ENCODE assay signal across 1 cellular context in genomic region chr11:34065505-34066203, GRCh38.
A peak's percentile ranks its signal among the peaks of the same experiment; 100 is the strongest.
TF ChIP-seq lines count a peak whose summit lies in the region.

No MANE protein-coding gene starts in this region.

TF ChIP-seq in GM12878, 131 proteins besides CTCF, POLR2A, EP300 and RAD21:
- TF ChIP-seq ZBTB33 (IDR thresholded peaks at IDR 0.05) (0 out of 2 replicates have a peak, but pooled peaks have one; percentile 42), CUX1 (IDR thresholded peaks at IDR 0.05; ENCODE audit: insufficient replicate concordance, low read depth, low read length) (no peak), RUNX3 (IDR thresholded peaks at IDR 0.05; ENCODE audit: low read length) (peak; percentile 28; the same call in 1 of the 2 replicates), EZH2 (IDR thresholded peaks at IDR 0.05; ENCODE audit: borderline replicate concordance, control insufficient read depth, low read depth, low read length) (no peak)
